Comparison of ENCODE assay signal across 1 cellular context in the genomic region with DNA sequence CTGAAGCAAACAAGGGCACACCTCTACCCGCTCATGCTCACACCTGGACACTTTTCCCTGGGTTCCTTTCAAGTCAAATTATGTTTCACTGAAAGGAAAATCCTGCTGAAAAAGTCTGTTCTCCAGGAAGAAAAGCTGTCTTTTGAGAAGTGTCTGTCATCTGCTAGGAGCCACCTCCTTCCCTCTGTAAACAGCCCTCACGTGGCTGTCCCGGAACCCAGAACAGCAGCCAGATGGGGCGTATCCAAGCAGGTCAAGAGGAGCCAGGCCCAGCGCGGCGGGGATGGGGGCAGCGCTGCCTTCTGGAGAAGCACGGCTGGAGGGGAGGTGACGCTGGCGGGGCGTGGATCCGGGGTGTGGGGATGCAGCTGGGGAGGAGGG.
TF ChIP-seq lines count a peak whose summit lies in the region.

A gene (minus strand): TSS at position 162 of the 381 bp plus-strand sequence. CDS start 205 bp downstream, outside the sequence.

TF ChIP-seq in HepG2, 621 proteins besides CTCF, POLR2A, EP300 and RAD21 (continued from another document and continues in another):
- TF ChIP-seq, protein P1, sequence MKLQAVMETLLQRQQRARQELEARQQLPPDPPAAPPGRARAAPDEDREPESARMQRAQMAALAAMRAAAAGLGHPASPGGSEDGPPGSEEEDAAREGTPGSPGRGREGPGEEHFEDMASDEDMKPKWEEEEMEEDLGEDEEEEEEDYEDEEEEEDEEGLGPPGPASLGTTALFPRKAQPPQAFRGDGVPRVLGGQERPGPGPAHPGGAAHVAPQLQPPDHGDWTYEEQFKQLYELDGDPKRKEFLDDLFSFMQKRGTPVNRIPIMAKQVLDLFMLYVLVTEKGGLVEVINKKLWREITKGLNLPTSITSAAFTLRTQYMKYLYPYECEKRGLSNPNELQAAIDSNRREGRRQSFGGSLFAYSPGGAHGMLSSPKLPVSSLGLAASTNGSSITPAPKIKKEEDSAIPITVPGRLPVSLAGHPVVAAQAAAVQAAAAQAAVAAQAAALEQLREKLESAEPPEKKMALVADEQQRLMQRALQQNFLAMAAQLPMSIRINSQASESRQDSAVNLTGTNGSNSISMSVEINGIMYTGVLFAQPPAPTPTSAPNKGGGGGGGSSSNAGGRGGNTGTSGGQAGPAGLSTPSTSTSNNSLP (IDR thresholded peaks at IDR 0.05; ENCODE audit: low read depth, low read length), result no peak
- TF ChIP-seq ZFX (CRISPR knock-in tag; IDR thresholded peaks at IDR 0.05; ENCODE audit: low read depth) (peak; percentile 52), KAT7 (CRISPR knock-in tag; IDR thresholded peaks at IDR 0.05; ENCODE audit: borderline replicate concordance) (no peak), NFKBIZ (CRISPR knock-in tag; IDR thresholded peaks at IDR 0.05) (no peak), ZC3H13 (CRISPR knock-in tag; IDR thresholded peaks at IDR 0.05) (no peak), ZSCAN21 (CRISPR knock-in tag; IDR thresholded peaks at IDR 0.05; ENCODE audit: borderline replicate concordance) (no peak), GABPB1 (CRISPR knock-in tag; IDR thresholded peaks at IDR 0.05) (peak; percentile 41; the same call in 1 of the 2 replicates), FOXA1 (IDR thresholded peaks at IDR 0.05) (no peak), FOXA1 (CRISPR knock-in tag; IDR thresholded peaks at IDR 0.05) (peak; percentile 94), MIER3 (CRISPR knock-in tag; IDR thresholded peaks at IDR 0.05; ENCODE audit: borderline replicate concordance) (no peak), SP1 (IDR thresholded peaks at IDR 0.05) (no peak), SP1 (CRISPR knock-in tag; IDR thresholded peaks at IDR 0.05) (no peak), NFE2L1 (CRISPR knock-in tag; IDR thresholded peaks at IDR 0.05; ENCODE audit: borderline replicate concordance) (no peak), TEAD2 (CRISPR knock-in tag; IDR thresholded peaks at IDR 0.05) (no peak), SNAI1 (CRISPR knock-in tag; IDR thresholded peaks at IDR 0.05; ENCODE audit: borderline replicate concordance) (no peak), TBL1XR1 (IDR thresholded peaks at IDR 0.05; ENCODE audit: borderline replicate concordance, low read length, partially characterized antibody) (no peak), NRL (CRISPR knock-in tag; IDR thresholded peaks at IDR 0.05; ENCODE audit: borderline replicate concordance) (no peak), LCORL (IDR thresholded peaks at IDR 0.05) (no peak), LCORL (CRISPR knock-in tag; IDR thresholded peaks at IDR 0.05) (no peak), ZBTB42 (CRISPR knock-in tag; IDR thresholded peaks at IDR 0.05) (no peak), RBAK (CRISPR knock-in tag; IDR thresholded peaks at IDR 0.05) (no peak), ZNF251 (CRISPR knock-in tag; IDR thresholded peaks at IDR 0.05) (no peak), ZNF260 (CRISPR knock-in tag; IDR thresholded peaks at IDR 0.05; ENCODE audit: borderline replicate concordance, low read depth) (no peak), ZNF572 (CRISPR knock-in tag; IDR thresholded peaks at IDR 0.05) (no peak), NBN (conservative IDR thresholded peaks at IDR 0.05) (no peak), ZNF24 (IDR thresholded peaks at IDR 0.05) (no peak), IKZF4 (CRISPR knock-in tag; IDR thresholded peaks at IDR 0.05; ENCODE audit: borderline replicate concordance, low read depth, not compliant biosample characterization) (no peak), ZNF781 (CRISPR knock-in tag; IDR thresholded peaks at IDR 0.05; ENCODE audit: borderline replicate concordance, not compliant biosample characterization) (no peak), SIN3A (IDR thresholded peaks at IDR 0.05; ENCODE audit: borderline replicate concordance, low read depth, low read length) (peak; percentile 80), HHEX (CRISPR knock-in tag; IDR thresholded peaks at IDR 0.05) (no peak), HDAC1 (CRISPR knock-in tag; IDR thresholded peaks at IDR 0.05) (peak; percentile 55), GATA4 (IDR thresholded peaks at IDR 0.05; ENCODE audit: borderline replicate concordance, low read depth) (no peak), YEATS4 (CRISPR knock-in tag; IDR thresholded peaks at IDR 0.05; ENCODE audit: borderline replicate concordance) (no peak), MAZ (IDR thresholded peaks at IDR 0.05; ENCODE audit: borderline replicate concordance, low read depth, low read length) (no peak), MAZ (CRISPR knock-in tag; IDR thresholded peaks at IDR 0.05; ENCODE audit: low read depth) (no peak), ZNF264 (CRISPR knock-in tag; IDR thresholded peaks at IDR 0.05) (no peak), CBFB (CRISPR knock-in tag; IDR thresholded peaks at IDR 0.05) (no peak), ZNF232 (CRISPR knock-in tag; IDR thresholded peaks at IDR 0.05; ENCODE audit: borderline replicate concordance) (no peak), JUND (CRISPR knock-in tag; IDR thresholded peaks at IDR 0.05) (no peak)
- TF ChIP-seq, protein P2, sequence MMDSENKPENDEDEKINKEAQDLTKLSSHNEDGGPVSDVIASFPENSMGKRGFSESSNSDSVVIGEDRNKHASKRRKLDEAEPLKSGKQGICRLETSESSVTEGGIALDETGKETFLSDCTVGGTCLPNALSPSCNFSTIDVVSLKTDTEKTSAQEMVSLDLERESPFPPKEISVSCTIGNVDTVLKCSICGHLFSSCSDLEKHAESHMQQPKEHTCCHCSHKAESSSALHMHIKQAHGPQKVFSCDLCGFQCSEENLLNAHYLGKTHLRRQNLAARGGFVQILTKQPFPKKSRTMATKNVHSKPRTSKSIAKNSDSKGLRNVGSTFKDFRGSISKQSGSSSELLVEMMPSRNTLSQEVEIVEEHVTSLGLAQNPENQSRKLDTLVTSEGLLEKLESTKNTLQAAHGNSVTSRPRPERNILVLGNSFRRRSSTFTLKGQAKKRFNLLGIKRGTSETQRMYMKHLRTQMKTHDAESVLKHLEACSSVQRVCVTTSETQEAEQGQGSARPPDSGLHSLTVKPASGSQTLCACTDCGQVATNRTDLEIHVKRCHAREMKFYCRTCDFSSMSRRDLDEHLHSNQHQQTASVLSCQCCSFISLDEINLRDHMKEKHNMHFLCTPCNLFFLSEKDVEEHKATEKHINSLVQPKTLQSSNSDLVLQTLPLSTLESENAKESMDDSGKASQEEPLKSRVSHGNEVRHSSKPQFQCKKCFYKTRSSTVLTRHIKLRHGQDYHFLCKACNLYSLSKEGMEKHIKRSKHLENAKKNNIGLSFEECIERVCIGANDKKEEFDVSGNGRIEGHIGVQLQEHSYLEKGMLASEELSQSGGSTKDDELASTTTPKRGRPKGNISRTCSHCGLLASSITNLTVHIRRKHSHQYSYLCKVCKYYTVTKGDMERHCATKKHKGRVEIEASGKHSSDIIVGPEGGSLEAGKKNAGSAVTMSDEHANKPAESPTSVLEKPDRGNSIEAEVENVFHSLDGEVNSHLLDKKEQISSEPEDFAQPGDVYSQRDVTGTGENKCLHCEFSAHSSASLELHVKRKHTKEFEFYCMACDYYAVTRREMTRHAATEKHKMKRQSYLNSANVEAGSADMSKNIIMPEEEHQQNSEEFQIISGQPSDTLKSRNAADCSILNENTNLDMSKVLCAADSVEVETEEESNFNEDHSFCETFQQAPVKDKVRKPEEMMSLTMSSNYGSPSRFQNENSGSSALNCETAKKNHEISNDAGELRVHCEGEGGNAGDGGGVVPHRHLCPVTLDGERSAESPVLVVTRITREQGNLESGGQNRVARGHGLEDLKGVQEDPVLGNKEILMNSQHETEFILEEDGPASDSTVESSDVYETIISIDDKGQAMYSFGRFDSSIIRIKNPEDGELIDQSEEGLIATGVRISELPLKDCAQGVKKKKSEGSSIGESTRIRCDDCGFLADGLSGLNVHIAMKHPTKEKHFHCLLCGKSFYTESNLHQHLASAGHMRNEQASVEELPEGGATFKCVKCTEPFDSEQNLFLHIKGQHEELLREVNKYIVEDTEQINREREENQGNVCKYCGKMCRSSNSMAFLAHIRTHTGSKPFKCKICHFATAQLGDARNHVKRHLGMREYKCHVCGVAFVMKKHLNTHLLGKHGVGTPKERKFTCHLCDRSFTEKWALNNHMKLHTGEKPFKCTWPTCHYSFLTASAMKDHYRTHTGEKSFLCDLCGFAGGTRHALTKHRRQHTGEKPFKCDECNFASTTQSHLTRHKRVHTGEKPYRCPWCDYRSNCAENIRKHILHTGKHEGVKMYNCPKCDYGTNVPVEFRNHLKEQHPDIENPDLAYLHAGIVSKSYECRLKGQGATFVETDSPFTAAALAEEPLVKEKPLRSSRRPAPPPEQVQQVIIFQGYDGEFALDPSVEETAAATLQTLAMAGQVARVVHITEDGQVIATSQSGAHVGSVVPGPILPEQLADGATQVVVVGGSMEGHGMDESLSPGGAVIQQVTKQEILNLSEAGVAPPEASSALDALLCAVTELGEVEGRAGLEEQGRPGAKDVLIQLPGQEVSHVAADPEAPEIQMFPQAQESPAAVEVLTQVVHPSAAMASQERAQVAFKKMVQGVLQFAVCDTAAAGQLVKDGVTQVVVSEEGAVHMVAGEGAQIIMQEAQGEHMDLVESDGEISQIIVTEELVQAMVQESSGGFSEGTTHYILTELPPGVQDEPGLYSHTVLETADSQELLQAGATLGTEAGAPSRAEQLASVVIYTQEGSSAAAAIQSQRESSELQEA (CRISPR knock-in tag; IDR thresholded peaks at IDR 0.05; ENCODE audit: not compliant biosample characterization), result no peak
- TF ChIP-seq, protein P3, sequence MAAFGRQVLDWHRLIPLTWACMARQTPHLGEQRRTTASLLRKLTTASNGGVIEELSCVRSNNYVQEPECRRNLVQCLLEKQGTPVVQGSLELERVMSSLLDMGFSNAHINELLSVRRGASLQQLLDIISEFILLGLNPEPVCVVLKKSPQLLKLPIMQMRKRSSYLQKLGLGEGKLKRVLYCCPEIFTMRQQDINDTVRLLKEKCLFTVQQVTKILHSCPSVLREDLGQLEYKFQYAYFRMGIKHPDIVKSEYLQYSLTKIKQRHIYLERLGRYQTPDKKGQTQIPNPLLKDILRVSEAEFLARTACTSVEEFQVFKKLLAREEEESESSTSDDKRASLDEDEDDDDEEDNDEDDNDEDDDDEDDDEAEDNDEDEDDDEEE (CRISPR knock-in tag; IDR thresholded peaks at IDR 0.05), result no peak
- TF ChIP-seq, protein P4, sequence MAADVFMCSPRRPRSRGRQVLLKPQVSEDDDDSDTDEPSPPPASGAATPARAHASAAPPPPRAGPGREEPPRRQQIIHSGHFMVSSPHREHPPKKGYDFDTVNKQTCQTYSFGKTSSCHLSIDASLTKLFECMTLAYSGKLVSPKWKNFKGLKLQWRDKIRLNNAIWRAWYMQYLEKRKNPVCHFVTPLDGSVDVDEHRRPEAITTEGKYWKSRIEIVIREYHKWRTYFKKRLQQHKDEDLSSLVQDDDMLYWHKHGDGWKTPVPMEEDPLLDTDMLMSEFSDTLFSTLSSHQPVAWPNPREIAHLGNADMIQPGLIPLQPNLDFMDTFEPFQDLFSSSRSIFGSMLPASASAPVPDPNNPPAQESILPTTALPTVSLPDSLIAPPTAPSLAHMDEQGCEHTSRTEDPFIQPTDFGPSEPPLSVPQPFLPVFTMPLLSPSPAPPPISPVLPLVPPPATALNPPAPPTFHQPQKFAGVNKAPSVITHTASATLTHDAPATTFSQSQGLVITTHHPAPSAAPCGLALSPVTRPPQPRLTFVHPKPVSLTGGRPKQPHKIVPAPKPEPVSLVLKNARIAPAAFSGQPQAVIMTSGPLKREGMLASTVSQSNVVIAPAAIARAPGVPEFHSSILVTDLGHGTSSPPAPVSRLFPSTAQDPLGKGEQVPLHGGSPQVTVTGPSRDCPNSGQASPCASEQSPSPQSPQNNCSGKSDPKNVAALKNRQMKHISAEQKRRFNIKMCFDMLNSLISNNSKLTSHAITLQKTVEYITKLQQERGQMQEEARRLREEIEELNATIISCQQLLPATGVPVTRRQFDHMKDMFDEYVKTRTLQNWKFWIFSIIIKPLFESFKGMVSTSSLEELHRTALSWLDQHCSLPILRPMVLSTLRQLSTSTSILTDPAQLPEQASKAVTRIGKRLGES (CRISPR knock-in tag; IDR thresholded peaks at IDR 0.05; ENCODE audit: borderline replicate concordance), result no peak
- TF ChIP-seq, protein P5, sequence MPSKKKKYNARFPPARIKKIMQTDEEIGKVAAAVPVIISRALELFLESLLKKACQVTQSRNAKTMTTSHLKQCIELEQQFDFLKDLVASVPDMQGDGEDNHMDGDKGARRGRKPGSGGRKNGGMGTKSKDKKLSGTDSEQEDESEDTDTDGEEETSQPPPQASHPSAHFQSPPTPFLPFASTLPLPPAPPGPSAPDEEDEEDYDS (CRISPR knock-in tag; IDR thresholded peaks at IDR 0.05), result no peak
- TF ChIP-seq, protein P6, sequence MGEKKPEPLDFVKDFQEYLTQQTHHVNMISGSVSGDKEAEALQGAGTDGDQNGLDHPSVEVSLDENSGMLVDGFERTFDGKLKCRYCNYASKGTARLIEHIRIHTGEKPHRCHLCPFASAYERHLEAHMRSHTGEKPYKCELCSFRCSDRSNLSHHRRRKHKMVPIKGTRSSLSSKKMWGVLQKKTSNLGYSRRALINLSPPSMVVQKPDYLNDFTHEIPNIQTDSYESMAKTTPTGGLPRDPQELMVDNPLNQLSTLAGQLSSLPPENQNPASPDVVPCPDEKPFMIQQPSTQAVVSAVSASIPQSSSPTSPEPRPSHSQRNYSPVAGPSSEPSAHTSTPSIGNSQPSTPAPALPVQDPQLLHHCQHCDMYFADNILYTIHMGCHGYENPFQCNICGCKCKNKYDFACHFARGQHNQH (CRISPR knock-in tag; IDR thresholded peaks at IDR 0.05), result no peak
- TF ChIP-seq, protein P7, sequence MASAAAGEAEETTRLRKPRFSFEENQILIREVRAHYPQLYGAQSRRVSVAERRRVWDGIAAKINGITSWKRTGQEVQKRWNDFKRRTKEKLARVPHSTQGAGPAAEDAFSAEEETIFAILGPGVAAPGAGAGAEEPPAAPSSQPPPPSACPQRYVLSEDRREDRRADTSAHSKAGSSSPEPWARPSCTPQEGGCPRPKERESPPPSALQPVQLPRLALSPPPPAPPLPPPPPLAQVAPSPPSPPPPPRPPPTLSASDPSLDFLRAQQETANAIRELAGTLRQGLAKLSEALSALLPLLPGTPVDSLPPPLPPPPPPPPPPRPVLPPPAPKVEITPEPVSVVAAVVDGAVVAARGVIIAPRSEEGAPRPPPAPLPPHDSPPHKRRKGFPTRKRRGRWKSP (CRISPR knock-in tag; IDR thresholded peaks at IDR 0.05), result no peak
- TF ChIP-seq, protein P8, sequence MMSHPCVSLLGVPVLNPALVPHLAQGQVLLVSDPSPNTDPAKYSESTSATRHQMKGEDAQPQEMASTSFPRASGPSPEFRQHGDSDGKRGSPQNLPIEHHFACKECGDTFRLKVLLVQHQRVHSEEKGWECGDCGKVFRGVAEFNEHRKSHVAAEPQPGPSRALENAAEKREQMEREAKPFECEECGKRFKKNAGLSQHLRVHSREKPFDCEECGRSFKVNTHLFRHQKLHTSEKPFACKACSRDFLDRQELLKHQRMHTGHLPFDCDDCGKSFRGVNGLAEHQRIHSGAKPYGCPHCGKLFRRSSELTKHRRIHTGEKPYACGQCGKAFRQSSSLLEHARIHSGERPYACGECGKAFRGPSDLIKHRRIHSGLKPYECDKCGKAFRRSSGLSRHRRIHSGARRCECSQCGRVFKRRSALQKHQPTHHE (CRISPR knock-in tag; IDR thresholded peaks at IDR 0.05; ENCODE audit: borderline replicate concordance), result no peak
- TF ChIP-seq, protein P9, sequence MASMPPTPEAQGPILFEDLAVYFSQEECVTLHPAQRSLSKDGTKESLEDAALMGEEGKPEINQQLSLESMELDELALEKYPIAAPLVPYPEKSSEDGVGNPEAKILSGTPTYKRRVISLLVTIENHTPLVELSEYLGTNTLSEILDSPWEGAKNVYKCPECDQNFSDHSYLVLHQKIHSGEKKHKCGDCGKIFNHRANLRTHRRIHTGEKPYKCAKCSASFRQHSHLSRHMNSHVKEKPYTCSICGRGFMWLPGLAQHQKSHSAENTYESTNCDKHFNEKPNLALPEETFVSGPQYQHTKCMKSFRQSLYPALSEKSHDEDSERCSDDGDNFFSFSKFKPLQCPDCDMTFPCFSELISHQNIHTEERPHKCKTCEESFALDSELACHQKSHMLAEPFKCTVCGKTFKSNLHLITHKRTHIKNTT (CRISPR knock-in tag; IDR thresholded peaks at IDR 0.05), result no peak
